In the genomic region with DNA sequence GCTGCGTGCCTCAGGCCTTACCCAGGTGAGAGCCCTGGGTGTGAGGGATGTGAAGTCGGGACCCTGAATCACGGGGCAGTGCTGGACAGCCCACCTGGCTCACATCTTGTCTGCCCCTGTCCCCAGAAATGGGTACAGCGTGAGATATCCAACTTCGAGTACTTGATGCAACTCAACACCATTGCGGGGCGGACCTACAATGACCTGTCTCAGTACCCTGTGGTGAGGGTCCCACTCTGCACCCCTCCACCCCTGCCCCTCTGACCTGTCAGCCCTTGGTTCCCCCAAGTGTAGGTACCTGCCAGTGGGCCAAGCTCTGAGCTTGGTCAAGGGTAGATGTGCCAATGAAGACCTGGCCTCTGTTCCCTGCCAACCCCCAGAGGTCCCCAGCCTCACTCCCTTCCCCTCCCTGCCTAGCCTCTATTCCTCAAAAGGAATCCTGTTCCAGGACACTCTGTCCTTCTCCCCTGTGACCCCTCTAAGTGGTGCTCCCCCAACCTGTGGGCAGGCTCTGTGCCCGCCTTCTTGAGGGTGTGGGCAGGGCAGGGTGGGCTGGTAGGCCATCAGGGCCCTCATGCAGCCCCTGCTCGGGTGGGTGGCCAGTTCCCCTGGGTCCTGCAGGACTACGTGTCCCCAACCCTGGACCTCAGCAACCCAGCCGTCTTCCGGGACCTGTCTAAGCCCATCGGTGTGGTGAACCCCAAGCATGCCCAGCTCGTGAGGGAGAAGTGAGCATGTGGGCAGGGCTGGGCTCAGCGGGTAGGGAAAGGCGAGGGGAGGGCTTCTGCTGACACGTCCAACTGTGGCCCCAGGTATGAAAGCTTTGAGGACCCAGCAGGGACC, we compare ENCODE assay signal across 17 cellular contexts. TPM values are rescaled to one million over a fixed set of nuclear protein-coding genes. Genes with fewer than 3 reads are reported as not detected.
DNase-seq lines count a peak whose midpoint lies in the region; ATAC-seq, FAIRE-seq and TF ChIP-seq lines count a peak whose summit lies in the region.
"Had no signal": no experiment of that assay in that cellular context is flagged by ENCODE, and none has a peak within 500 bp of the region (broad histone marks: within the 10 kb centered on the region; RNA-seq: fewer than 3 reads in every experiment).

No MANE protein-coding gene starts in this region.

- no peak for TF ChIP-seq POLR2A in K562 (conservative IDR thresholded peaks at IDR 0.05)
- TF ChIP-seq POLR2A in sigmoid colon (IDR thresholded peaks at IDR 0.05) = no peak

- no TSS peak for BruUV-seq in K562 (replicated peaks; lab: Mats Ljungman, UMichigan)

- H3K4me2 ChIP-seq in K562 (ENCODE audit: insufficient read depth, low read length) = no peak overlapping the region
- H3K4me2 ChIP-seq: A549 had no signal

- H3K27me3 ChIP-seq in K562 (ENCODE audit: control insufficient read depth in 2 of 2, insufficient read depth in 2 of 2, low read length in 2 of 2) (no peaks in the 10 kb centered on the region), sigmoid colon (no peaks in the 10 kb centered on the region)

- 0 out of 2 replicates have a peak, but pooled peaks cover 3% of the 10 kb centered on the region for H4K20me1 ChIP-seq in K562 (replicated peaks; ENCODE audit: control insufficient read depth, insufficient read depth, low read length)

- CTCF ChIA-PET in K562 (lab: Yijun Ruan, JAX; ENCODE audit: low intra/inter-chr PET ratio) = no interaction called here

- no peaks in the 10 kb centered on the region for H3K79me2 ChIP-seq in K562 (ENCODE audit: control insufficient read depth, insufficient read depth, low read length)

- ATAC-seq in K562 = no peak
- ATAC-seq in GM18867 (IDR thresholded peaks at IDR 0.05; ENCODE audit: unreplicated experiment) = no peak
- no peak for ATAC-seq in GM21786 (IDR thresholded peaks at IDR 0.05; ENCODE audit: unreplicated experiment)
- ATAC-seq: A549 had no signal

- WGBS in K562 (ENCODE audit: insufficient coverage, low coverage, missing lambda C conversion rate) = 94% methylated on average over 16 of the region's 17 CpGs
- WGBS in sigmoid colon, 2 donors = 94 to 96% methylated on average over 17 of the region's 17 CpGs

- peaks cover 0 to 31% of the 10 kb centered on the region in 2 experiments; a peak in 1 of 5 replicates for H3K4me1 ChIP-seq in K562 (replicated peaks in 1 of 2; ENCODE audit: control insufficient read depth in 2 of 2, insufficient read depth in 2 of 2, low read length in 2 of 2)
- H3K4me1 ChIP-seq in sigmoid colon = peaks cover 0 to 7% (median 5%) of the 10 kb centered on the region in 4 donors
- H3K4me1 ChIP-seq: Caco-2, HAP-1 had no signal

- FAIRE-seq in K562 (lab: Jason Lieb, UNC) = no peak
- FAIRE-seq: A549, RCC 7860 had no signal

- H3K9me1 ChIP-seq in K562 (ENCODE audit: control insufficient read depth, insufficient read depth, low read length) = no peaks in the 10 kb centered on the region

- in situ Hi-C loops in K562 (cut with MboI) = no loop called here

- H3K9me3 ChIP-seq in K562 (replicated peaks; ENCODE audit: control insufficient read depth, insufficient read depth, low read depth, low read length) = no peaks in the 10 kb centered on the region
- H3K9me3 ChIP-seq in sigmoid colon = no peaks in the 10 kb centered on the region
- H3K9me3 ChIP-seq: A549, Caco-2, HAP-1 had no signal

- intact Hi-C loops in K562 (cut with micrococcal nuclease) (no loop called here), sigmoid colon (cut with DNase I) (loop anchor here (10.0 kb wide), 1 partner anchor 160 kb away; the partner anchor contains the start of gene SETD2), posterior vena cava (cut with DNase I) (no loop called here)

- H3K4me3 ChIP-seq in K562 (no peak overlapping the region), sigmoid colon (no peak overlapping the region)
- H3K4me3 ChIP-seq: A549, HAP-1 had no signal

- TF ChIP-seq RAD21 in K562 (CRISPR knock-in tag; conservative IDR thresholded peaks at IDR 0.05 in 1 of 2, IDR thresholded peaks at IDR 0.05 in 1 of 2) = no peak

- peak; percentile 3 for DNase-seq in activated gamma-delta T cell treated with Interleukin-2 at 50 U/mL for 16 hours
- no peak for DNase-seq in activated gamma-delta T cell (lab: John Stamatoyannopoulos, UW)
- DNase-seq in K562 (ENCODE audit: extremely low read depth in 1 of 4, low spot score in 3 of 4) = no peak
- peak; percentile 59 for DNase-seq in sigmoid colon
- DNase-seq in posterior vena cava (ENCODE audit: low spot score) = no peak
- DNase-seq: Caco-2, DMS53, Kasumi-1, NCI-H1417 treated with DMSO at 0.1 percent for 48 hours, NCI-H2029 treated with DMSO at 0.1 percent for 48 hours, NCI-H510A treated with DMSO at 0.1 percent for 48 hours had no signal

- peaks cover 98% of the 10 kb centered on the region for H3K36me3 ChIP-seq in K562 (ENCODE audit: control insufficient read depth, insufficient read depth, low read length)
- H3K36me3 ChIP-seq in sigmoid colon = peaks cover 0 to 64% (median 27%) of the 10 kb centered on the region in 4 donors

- H2AFZ ChIP-seq in K562 (ENCODE audit: low read depth, low read length) = no peak overlapping the region

- H3K27ac ChIP-seq in C4-2B (peak overlapping the region; percentile 6; the same call in 1 of the 2 replicates), K562 (ENCODE audit: extremely low read depth, low read depth, low read length) (no peak overlapping the region), sigmoid colon (no peak overlapping the region)
- H3K27ac ChIP-seq: A549 had no signal

- TF ChIP-seq EP300 in K562 (IDR thresholded peaks at IDR 0.05; ENCODE audit: low read length) (no peak), sigmoid colon (IDR thresholded peaks at IDR 0.05) (no peak)

- TF ChIP-seq CTCF in C4-2B (conservative IDR thresholded peaks at IDR 0.05) = no peak
- TF ChIP-seq CTCF in K562 (IDR thresholded peaks at IDR 0.05 in 2 of 3, conservative IDR thresholded peaks at IDR 0.05 in 1 of 3; ENCODE audit: insufficient read depth in 2 of 3, low read depth in 1 of 3, low read length in 3 of 3) = no peak
- no peak for TF ChIP-seq CTCF in sigmoid colon (IDR thresholded peaks at IDR 0.05)

- H3K9ac ChIP-seq in K562 (ENCODE audit: insufficient read depth in 1 of 2, low read depth in 2 of 2, low read length in 2 of 2) = 0 out of 4 replicates have a peak overlapping the region, but pooled peaks of 1 of the 2 experiments have one; percentile 15

- POLR2A ChIA-PET in K562 (lab: Yijun Ruan, JAX) = interaction anchor here (0.7 to 2.2 kb wide), 5 partner anchors 9 to 19 kb away, joined by 3 to 7 read pairs (median 4); no protein-coding TSS in a partner anchor

TF ChIP-seq in K562, 482 proteins besides CTCF, POLR2A, EP300 and RAD21:
- TF ChIP-seq THRAP3 (IDR thresholded peaks at IDR 0.05; ENCODE audit: borderline replicate concordance) (no peak), POLR2G (IDR thresholded peaks at IDR 0.05; ENCODE audit: low read depth, low read length) (0 out of 2 replicates have a peak, but pooled peaks have one; percentile 1)

RNA-seq across cellular contexts. Expression of gene NBEAL2, which starts 25.1 kb away (rescaled TPM):
- total RNA-seq in K562 (2011; cell fraction: chromatin; rRNA removed; ENCODE audit: low replicate concordance) = 322 and 1,090 TPM in 2 replicates
- 555 and 597 TPM in 2 replicates for total RNA-seq in K562 (2011; cell fraction: nucleolus; rRNA removed)
- total RNA-seq in K562 (2011; cell fraction: nucleoplasm; rRNA removed) = 365 and 370 TPM in 2 replicates
- 41.3 and 45.2 TPM in 2 replicates for total RNA-seq in K562 (2014; rRNA removed)
- 12.3 and 16.0 TPM in 2 replicates for total RNA-seq in K562 (2014; rRNA removed; fragmentation: Illumina TruSeq; extraction: Trizol)
- total RNA-seq in K562 (2015; rRNA removed; fragmentation: Illumina TruSeq; extraction: Trizol) = 23.7 and 23.9 TPM in 2 replicates
- 89.3 and 114 TPM in 2 replicates for total RNA-seq in K562 (2021)
- 29.6 and 50.4 TPM in 2 replicates for polyA plus RNA-seq in K562 (2011; rRNA removed)
- 25.6 and 45.5 TPM in 2 replicates for polyA plus RNA-seq in K562 (2011; cell fraction: cytosol; rRNA removed)
- polyA plus RNA-seq in K562 (2011; cell fraction: nucleus; rRNA removed) = 557 and 843 TPM in 2 replicates
- polyA plus RNA-seq in K562 (2012) = 66.4 and 174 TPM in 2 replicates
- 46.4 and 62.1 TPM in 2 replicates for polyA plus RNA-seq in K562 (2014; fragmentation: Illumina TruSeq; extraction: Trizol)
- under 1 TPM; 0.06 to 0.24 TPM for polyA plus RNA-seq in K562 (2014; fragmentation: Nextera tagmentation; extraction: Ambion mirVana)
- 67.5 and 85.5 TPM in 2 replicates for polyA plus RNA-seq in K562 (2014; rRNA removed)
- 8.6 and 16.8 TPM in 2 replicates for polyA minus RNA-seq in K562 (2011; rRNA and poly(A)+ RNA removed)
- 23.5 and 26.4 TPM in 2 replicates for polyA minus RNA-seq in K562 (2011; cell fraction: cytosol; rRNA and poly(A)+ RNA removed)
- polyA minus RNA-seq in K562 (2011; cell fraction: nucleus; rRNA and poly(A)+ RNA removed) = 104 and 118 TPM in 2 replicates
- total RNA-seq in sigmoid colon = 10 to 100 TPM in 3 of 4 donors, 1 to 10 TPM in 1; 9.6 to 36.0 (median 13.5) TPM
- polyA plus RNA-seq in sigmoid colon = 10 to 100 TPM in 2 of 3 donors, 1 to 10 TPM in 1; 7.8 to 88.0 (median 11.3) TPM
- total RNA-seq in posterior vena cava = 10 to 100 TPM; 26.0 to 33.1 TPM

RNA-seq across cellular contexts. Expression of gene CCDC12, which starts 28.0 kb away (rescaled TPM):
- 140 and 232 TPM in 2 replicates for total RNA-seq in K562 (2011; cell fraction: chromatin; rRNA removed; ENCODE audit: low replicate concordance)
- 143 and 148 TPM in 2 replicates for total RNA-seq in K562 (2011; cell fraction: nucleolus; rRNA removed)
- total RNA-seq in K562 (2011; cell fraction: nucleoplasm; rRNA removed) = 188 and 262 TPM in 2 replicates
- 99.0 and 101 TPM in 2 replicates for total RNA-seq in K562 (2014; rRNA removed)
- 44.4 and 63.0 TPM in 2 replicates for total RNA-seq in K562 (2014; rRNA removed; fragmentation: Illumina TruSeq; extraction: Trizol)
- total RNA-seq in K562 (2015; rRNA removed; fragmentation: Illumina TruSeq; extraction: Trizol) = 104 and 115 TPM in 2 replicates
- total RNA-seq in K562 (2021) = 75.2 and 86.9 TPM in 2 replicates
- 47.8 and 54.0 TPM in 2 replicates for polyA plus RNA-seq in K562 (2011; rRNA removed)
- 53.0 and 53.5 TPM in 2 replicates for polyA plus RNA-seq in K562 (2011; cell fraction: cytosol; rRNA removed)
- polyA plus RNA-seq in K562 (2011; cell fraction: nucleus; rRNA removed) = 82.0 and 85.3 TPM in 2 replicates
- 77.1 and 114 TPM in 2 replicates for polyA plus RNA-seq in K562 (2012)
- 105 and 127 TPM in 2 replicates for polyA plus RNA-seq in K562 (2014; fragmentation: Illumina TruSeq; extraction: Trizol)
- 10 to 100 TPM in 1 of 2 experiments, 1 to 10 TPM in 1; 8.9 to 20.9 TPM for polyA plus RNA-seq in K562 (2014; fragmentation: Nextera tagmentation; extraction: Ambion mirVana)
- polyA plus RNA-seq in K562 (2014; rRNA removed) = 100 and 201 TPM in 2 replicates
- 50.3 and 53.4 TPM in 2 replicates for polyA minus RNA-seq in K562 (2011; rRNA and poly(A)+ RNA removed)
- 17.4 and 21.1 TPM in 2 replicates for polyA minus RNA-seq in K562 (2011; cell fraction: cytosol; rRNA and poly(A)+ RNA removed)
- polyA minus RNA-seq in K562 (2011; cell fraction: nucleus; rRNA and poly(A)+ RNA removed) = 81.3 and 87.3 TPM in 2 replicates
- total RNA-seq in sigmoid colon = 10 to 100 TPM; 33.1 to 41.0 (median 36.6) TPM
- 10 to 100 TPM; 58.9 to 80.9 (median 77.5) TPM for polyA plus RNA-seq in sigmoid colon
- total RNA-seq in posterior vena cava = 10 to 100 TPM; 21.5 to 26.0 TPM

Comparison
In these comparisons a context has a peak if more than half of its experiments do, and no peak if none do; other contexts are left out.
1. DNase-seq: peak in activated gamma-delta T cell treated with Interleukin-2 at 50 U/mL for 16 hours (single experiment) and sigmoid colon (single experiment); none in activated gamma-delta T cell (single experiment), K562 (0 of 4) and posterior vena cava (single experiment).